Comparison of ENCODE assay signal across 8 cellular contexts in the genomic region with DNA sequence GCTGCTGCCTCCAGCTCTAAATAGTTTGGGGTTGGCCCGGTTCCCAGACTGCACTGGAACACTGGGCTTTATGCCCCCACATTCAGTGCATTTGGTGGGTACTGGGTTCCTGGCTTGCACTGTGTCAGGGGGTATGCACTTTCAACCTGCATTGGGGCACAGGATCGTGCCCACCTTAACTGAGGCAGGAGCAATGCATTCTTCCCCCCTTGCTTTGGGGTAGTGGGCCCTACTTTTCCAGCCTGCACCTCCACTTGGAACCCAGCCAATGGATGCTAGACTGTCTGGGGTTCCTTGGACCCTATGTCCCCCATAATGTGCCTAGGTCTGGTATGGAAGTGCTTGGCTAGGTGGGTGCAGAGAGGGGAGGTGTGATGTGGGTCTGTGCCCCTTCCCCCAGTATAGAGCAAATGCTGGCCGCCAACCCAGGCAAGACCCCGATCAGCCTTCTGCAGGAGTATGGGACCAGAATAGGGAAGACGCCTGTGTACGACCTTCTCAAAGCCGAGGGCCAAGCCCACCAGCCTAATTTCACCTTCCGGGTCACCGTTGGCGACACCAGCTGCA. TPM values are rescaled to one million over a fixed set of nuclear protein-coding genes. Genes with fewer than 3 reads are reported as not detected.
DNase-seq lines count a peak whose midpoint lies in the region; ATAC-seq, FAIRE-seq and TF ChIP-seq lines count a peak whose summit lies in the region.

No MANE protein-coding gene starts in this region.

- no peak overlapping the region for H3K27ac ChIP-seq in H9 (ENCODE audit: insufficient read length, low read depth, low read length)
- peak overlapping the region; percentile 98 for H3K27ac ChIP-seq in WERI-Rb-1
- H3K27ac ChIP-seq in small intestine (ENCODE audit: low read depth in 1 of 2, low read length in 1 of 2) = peak overlapping the region; percentile 88 to 98
- peak overlapping the region in 1 of 2 donors; percentile 54 for H3K27ac ChIP-seq in aorta (ENCODE audit: low read depth in 1 of 2, low read length in 2 of 2)

- no peak overlapping the region for H4K8ac ChIP-seq in H9 (replicated peaks; ENCODE audit: insufficient read length, low read depth, low read length)

- H3K14ac ChIP-seq in H9 (ENCODE audit: insufficient read depth, low read length) = no peak overlapping the region

- H3K79me2 ChIP-seq in H9 (ENCODE audit: insufficient read depth, low read length) = no peaks in the 10 kb centered on the region; the same call in 1 of the 2 replicates

- H2AFZ ChIP-seq in H9 (ENCODE audit: low read length) = no peak overlapping the region

- no peak overlapping the region for H2BK15ac ChIP-seq in H9 (ENCODE audit: low read depth, low read length)

- H3K4me1 ChIP-seq in H9 (ENCODE audit: insufficient read depth, low read length) (peaks cover 6% of the 10 kb centered on the region; the same call in 1 of the 2 replicates), small intestine (ENCODE audit: control insufficient read depth in 2 of 2, insufficient read depth in 1 of 2, low read depth in 1 of 2, low read length in 1 of 2) (peaks cover 4 to 5% of the 10 kb centered on the region in 2 donors), aorta (ENCODE audit: control insufficient read depth in 1 of 2, insufficient read depth in 2 of 2, low read length in 2 of 2) (no peaks in the 10 kb centered on the region)

- H3K23me2 ChIP-seq in H9 (ENCODE audit: insufficient read length, low read depth, low read length, poor library complexity, severe bottlenecking) = peaks cover 20% of the 10 kb centered on the region

- no peak overlapping the region for H2BK20ac ChIP-seq in H9 (ENCODE audit: low read depth, low read length, poor library complexity, severe bottlenecking)

- H3K27ac Mint-ChIP-seq in H9 (peak overlapping the region in 2 of 3 experiments; percentile 94 to 98; a peak in 6 of 7 replicates), glutamatergic neuron (ENCODE audit: unreplicated experiment) (peak overlapping the region; percentile 95)

- no peak overlapping the region for H2AK5ac ChIP-seq in H9 (ENCODE audit: insufficient read length, low read length)

- H3K79me1 ChIP-seq in H9 (ENCODE audit: insufficient read depth, low read depth, low read length, poor library complexity, severe bottlenecking) = peaks cover 7% of the 10 kb centered on the region

- H4K91ac ChIP-seq in H9 (ENCODE audit: insufficient read length, low read depth, low read length) = no peak overlapping the region

- ATAC-seq in HG03280 (IDR thresholded peaks at IDR 0.05; ENCODE audit: unreplicated experiment) = no peak
- no peak for ATAC-seq in aorta (ENCODE audit: low FRiP score)
- no peak for ATAC-seq in GM21576 (IDR thresholded peaks at IDR 0.05; ENCODE audit: unreplicated experiment)

- no peak overlapping the region for H4K5ac ChIP-seq in H9 (ENCODE audit: insufficient read length, low read depth, low read length)

- no peak for DNase-seq in H9
- no peak for DNase-seq in WERI-Rb-1
- no peak for DNase-seq in glutamatergic neuron
- DNase-seq in small intestine = no peak
- DNase-seq in D721Med (ENCODE audit: insufficient read length, low spot score) = no peak
- no peak for DNase-seq in aorta

- no peak overlapping the region for H3K4ac ChIP-seq in H9 (ENCODE audit: low read depth, low read length)

- H3K27me3 Mint-ChIP-seq in H9 (ENCODE audit: low read depth) (no peaks in the 10 kb centered on the region), glutamatergic neuron (ENCODE audit: unreplicated experiment) (peaks cover 30% of the 10 kb centered on the region)

- H3K9me3 Mint-ChIP-seq in H9 (no peaks in the 10 kb centered on the region), glutamatergic neuron (ENCODE audit: unreplicated experiment) (peaks cover 15% of the 10 kb centered on the region)

- H3K23ac ChIP-seq in H9 (ENCODE audit: insufficient read length, low read depth, low read length) = no peak overlapping the region

- no peaks in the 10 kb centered on the region for H4K20me1 ChIP-seq in H9 (ENCODE audit: control insufficient read depth, insufficient read depth, insufficient read length)

- H3K56ac ChIP-seq in H9 (ENCODE audit: insufficient read length, low read depth, low read length) = no peak overlapping the region

- no peaks in the 10 kb centered on the region for H3K9me3 ChIP-seq in H9 (ENCODE audit: control insufficient read depth, low read depth, low read length)
- no peaks in the 10 kb centered on the region for H3K9me3 ChIP-seq in WERI-Rb-1 (ENCODE audit: severe bottlenecking)
- no peaks in the 10 kb centered on the region for H3K9me3 ChIP-seq in small intestine (ENCODE audit: control insufficient read depth, low read depth)
- H3K9me3 ChIP-seq in aorta (ENCODE audit: control insufficient read depth, low read length) = no peaks in the 10 kb centered on the region

- H2BK5ac ChIP-seq in H9 (ENCODE audit: insufficient read length, low read length) = no peak overlapping the region

- H3K4me1 Mint-ChIP-seq in H9 (peaks cover 31 to 36% of the 10 kb centered on the region in 2 experiments), glutamatergic neuron (ENCODE audit: low read depth, unreplicated experiment) (peaks cover 21% of the 10 kb centered on the region)

- no peak for TF ChIP-seq CTCF in H9 (conservative IDR thresholded peaks at IDR 0.05)
- no peak for TF ChIP-seq CTCF in WERI-Rb-1 (IDR thresholded peaks at IDR 0.05; ENCODE audit: low read depth, low read length)
- no peak for TF ChIP-seq CTCF in glutamatergic neuron (IDR thresholded peaks at IDR 0.05; ENCODE audit: partially characterized antibody, unreplicated experiment)
- no peak for TF ChIP-seq CTCF in D721Med (IDR thresholded peaks at IDR 0.05; ENCODE audit: insufficient read depth, missing control alignments)

- no peak for FAIRE-seq in small intestine (lab: Jason Lieb, UNC)
- no peak for FAIRE-seq in D721Med (lab: Jason Lieb, UNC)

- H3K9ac ChIP-seq in H9 (ENCODE audit: extremely low read depth, insufficient read length, low read length) = peak overlapping the region; percentile 27

- peaks cover 42% of the 10 kb centered on the region for H3K36me3 ChIP-seq in WERI-Rb-1
- H3K36me3 ChIP-seq in small intestine (ENCODE audit: control insufficient read depth in 2 of 2, insufficient read depth in 2 of 2, low read length in 2 of 2) = no peaks in the 10 kb centered on the region
- no peaks in the 10 kb centered on the region for H3K36me3 ChIP-seq in aorta (ENCODE audit: control insufficient read depth in 1 of 2, insufficient read depth in 2 of 2, low read length in 1 of 2)

- H3K36me3 Mint-ChIP-seq in H9 (ENCODE audit: insufficient read depth in 1 of 3, low read depth in 3 of 3) (peaks cover 19 to 43% (median 26%) of the 10 kb centered on the region in 3 experiments), glutamatergic neuron (ENCODE audit: unreplicated experiment) (no peaks in the 10 kb centered on the region)

- H2BK12ac ChIP-seq in H9 (ENCODE audit: insufficient read length, low read depth, low read length) = no peak overlapping the region

- H2BK120ac ChIP-seq in H9 (ENCODE audit: low read depth, low read length, poor library complexity, severe bottlenecking) = no peak overlapping the region

- no peak overlapping the region for H3T11ph ChIP-seq in H9 (ENCODE audit: low read length)

- peak overlapping the region; percentile 59 for H3K4me2 ChIP-seq in H9 (ENCODE audit: insufficient read depth, insufficient read length, low read length)

- H3K4me3 ChIP-seq in WERI-Rb-1 (ENCODE audit: low read depth, low read length) (peak overlapping the region; percentile 80), small intestine (ENCODE audit: low read depth in 1 of 2, low read length in 2 of 2) (peak overlapping the region in 1 of 2 donors; percentile 65), aorta (ENCODE audit: low read length in 2 of 2) (peak overlapping the region in 1 of 2 donors; percentile 68)

- H3K4me3 Mint-ChIP-seq in H9 = peak overlapping the region; percentile 86 to 90
- H3K4me3 Mint-ChIP-seq in glutamatergic neuron (ENCODE audit: unreplicated experiment) = peak overlapping the region; percentile 91

- H3K18ac ChIP-seq in H9 (ENCODE audit: insufficient read length, low read depth, low read length) = no peak overlapping the region

- no CpG with 5 or more reads among the region's 10 CpGs for WGBS in H9 (ENCODE audit: extremely low coverage, insufficient read length, low lambda C conversion rate)
- 54 to 70% (median 67%) methylated on average over 10 of the region's 10 CpGs for WGBS in small intestine, 3 donors
- 53% methylated on average over 10 of the region's 10 CpGs for WGBS in aorta, 2 donors

- intact Hi-C loops in aorta (cut with DNase I) = loop anchor here (2.0 to 10.0 kb wide), 2 partner anchors 49 to 177 kb away; partner anchors contain the start of genes AAAS (in 2 of the 2) and PCBP2 (in 1 of the 2)

- H3K27me3 ChIP-seq in H9 (ENCODE audit: insufficient read depth, low read length) (no peaks in the 10 kb centered on the region), WERI-Rb-1 (ENCODE audit: insufficient read depth, low read depth, severe bottlenecking) (no peaks in the 10 kb centered on the region), small intestine (ENCODE audit: control insufficient read depth in 2 of 2, insufficient read depth in 2 of 2, low read length in 2 of 2) (no peaks in the 10 kb centered on the region), aorta (ENCODE audit: control insufficient read depth in 1 of 2, insufficient read depth in 2 of 2, low read length in 1 of 2) (no peaks in the 10 kb centered on the region)

RNA-seq across cellular contexts. Expression of gene TARBP2, which starts 0.6 kb away (rescaled TPM):
- total RNA-seq in H9 (2021) (79.2 and 80.1 TPM in 2 replicates), glutamatergic neuron (ENCODE audit: unreplicated experiment) (49.0 TPM), aorta (10 to 100 TPM; 11.5 to 22.5 TPM)
- polyA plus RNA-seq in small intestine (10 to 100 TPM; 18.9 to 31.0 (median 23.5) TPM), aorta (10 to 100 TPM in 1 of 2 donors, 1 to 10 TPM in 1; 8.8 to 36.3 TPM)

RNA-seq across cellular contexts. Expression of gene MAP3K12, which starts 2.4 kb away (rescaled TPM):
- total RNA-seq in H9 (2021) (22.3 and 26.6 TPM in 2 replicates), glutamatergic neuron (ENCODE audit: unreplicated experiment) (94.2 TPM), aorta (10 to 100 TPM; 21.2 to 44.5 TPM)
- polyA plus RNA-seq in small intestine (1 to 10 TPM in 2 of 3 donors, under 1 TPM in 1; 0.67 to 7.0 (median 1.6) TPM), aorta (10 to 100 TPM in 1 of 2 donors, 1 to 10 TPM in 1; 3.6 to 68.4 TPM)

RNA-seq across cellular contexts. Expression of gene NPFF, which starts 5.6 kb away (rescaled TPM):
- total RNA-seq in H9 (2021) (not detected in 2 replicates), glutamatergic neuron (ENCODE audit: unreplicated experiment) (not detected), aorta (not detected)
- polyA plus RNA-seq in small intestine (1 to 10 TPM in 1 of 3 donors, not detected in 2; 4.2 TPM), aorta (10 to 100 TPM in 1 of 2 donors, 1 to 10 TPM in 1; 5.1 to 14.4 TPM)

RNA-seq across cellular contexts. Expression of gene PCBP2, which starts 49.8 kb away (rescaled TPM):
- 1,184 and 1,207 TPM in 2 replicates for total RNA-seq in H9 (2021)
- total RNA-seq in glutamatergic neuron (ENCODE audit: unreplicated experiment) = 1,170 TPM
- polyA plus RNA-seq in small intestine = 100 to 1,000 TPM; 446 to 528 (median 459) TPM
- total RNA-seq in aorta = 100 to 1,000 TPM; 578 to 688 TPM
- 100 to 1,000 TPM; 510 to 513 TPM for polyA plus RNA-seq in aorta
